31 cellular contexts compared by ENCODE assay signal in the genomic region with DNA sequence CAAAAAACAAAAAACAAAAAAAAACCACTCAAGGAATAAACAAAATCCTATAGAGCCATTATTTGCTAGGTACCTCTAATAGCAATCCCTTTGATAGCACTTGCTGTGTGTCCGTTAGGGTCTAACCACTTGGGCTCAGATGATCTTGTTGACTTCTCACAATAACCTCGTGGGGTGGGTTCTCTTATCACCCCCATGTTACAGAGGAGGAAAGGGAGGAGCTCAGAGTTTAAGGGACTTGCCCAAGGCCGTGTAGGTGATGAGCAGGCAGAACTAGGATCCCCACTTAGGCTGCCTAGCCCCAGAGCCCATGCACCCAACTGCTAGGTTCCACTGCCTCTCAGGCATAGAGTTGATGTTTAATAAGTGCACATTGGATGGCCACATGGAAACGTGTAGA.
"Had no signal": no experiment of that assay in that cellular context is flagged by ENCODE, and none has a peak within 500 bp of the region (broad histone marks: within the 10 kb centered on the region; RNA-seq: fewer than 3 reads in every experiment).

No MANE protein-coding gene starts in this region.

- H3K27ac Mint-ChIP-seq: activated CD4-positive, alpha-beta memory T cell treated with anti-CD3 and anti-CD28 coated beads, Interleukin-2, amount 10 ng/mL, durations not matched to agents 7 days and 5 days; activated CD4-positive, alpha-beta T cell treated with anti-CD3 and anti-CD28 coated beads, Interleukin-2, amount 10 ng/mL, durations not matched to agents 7 days and 5 days; activated naive CD8-positive, alpha-beta T cell; activated T-cell treated with anti-CD3 and anti-CD28 coated beads, Interleukin-2, amount 50 U/mL, for 24 hours; activated T-helper 17 cell treated with anti-CD3 and anti-CD28 coated beads, Interleukin-2, amount 50 U/mL, for 72 hours; WTC11 had no signal

- H3K27ac ChIP-seq: brain microvascular endothelial cell, epithelial cell of prostate, VCaP had no signal

- ATAC-seq: activated T-helper 17 cell treated with anti-CD3 and anti-CD28 coated beads, Interleukin-2, amount 50 U/mL, for 72 hours; WTC11 had no signal

- DNase-seq: activated CD4-positive, alpha-beta memory T cell treated with anti-CD3 and anti-CD28 coated beads, Interleukin-2, amount 10 ng/mL, durations not matched to agents 7 days and 5 days; activated CD4-positive, alpha-beta T cell treated with anti-CD3 and anti-CD28 coated beads for 1 hour; activated CD4-positive, alpha-beta T cell treated with anti-CD3 and anti-CD28 coated beads for 4 hours; activated CD4-positive, alpha-beta T cell treated with anti-CD3 and anti-CD28 coated beads, Interleukin-2, amount 10 ng/mL, durations not matched to agents 7 days and 5 days; activated CD4-positive, alpha-beta T cell treated with anti-CD3 and anti-CD28 coated beads, Interleukin-2, amount 50 U/mL, for 4 hours; activated CD8-positive, alpha-beta memory T cell treated with anti-CD3 and anti-CD28 coated beads, Interleukin-2, amount 50 U/mL, for 48 hours; activated effector memory CD4-positive, alpha-beta T cell treated with Interleukin-2 at 50 U/mL for 16 hours; activated gamma-delta T cell treated with Interleukin-2 at 50 U/mL for 16 hours; activated naive CD4-positive, alpha-beta T cell treated with anti-CD3 and anti-CD28 coated beads, Interleukin-2, amount 50 U/mL, for 16 hours; activated naive CD4-positive, alpha-beta T cell treated with Interleukin-2 at 50 U/mL for 16 hours; activated T-cell treated with anti-CD3 and anti-CD28 coated beads for 4 hours; activated T-cell treated with anti-CD3 and anti-CD28 coated beads, Interleukin-2, amount 50 U/mL, for 24 hours; amniotic stem cell; anterior cingulate cortex; brain microvascular endothelial cell; effector CD8-positive, alpha-beta T cell; foreskin fibroblast; head of caudate nucleus; T-helper 2 cell had no signal

- H3K4me3 Mint-ChIP-seq: activated CD4-positive, alpha-beta memory T cell treated with anti-CD3 and anti-CD28 coated beads, Interleukin-2, amount 10 ng/mL, durations not matched to agents 7 days and 5 days; activated CD4-positive, alpha-beta T cell treated with anti-CD3 and anti-CD28 coated beads, Interleukin-2, amount 10 ng/mL, durations not matched to agents 7 days and 5 days; activated naive CD8-positive, alpha-beta T cell; activated T-cell treated with anti-CD3 and anti-CD28 coated beads, Interleukin-2, amount 50 U/mL, for 24 hours; activated T-helper 17 cell treated with anti-CD3 and anti-CD28 coated beads, Interleukin-2, amount 50 U/mL, for 72 hours; central memory CD8-positive, alpha-beta T cell; WTC11 had no signal

- H3K27me3 ChIP-seq: brain microvascular endothelial cell had no signal

- H3K9me3 Mint-ChIP-seq: activated CD4-positive, alpha-beta T cell treated with anti-CD3 and anti-CD28 coated beads, Interleukin-2, amount 10 ng/mL, durations not matched to agents 7 days and 5 days; activated T-cell treated with anti-CD3 and anti-CD28 coated beads, Interleukin-2, amount 50 U/mL, for 24 hours; activated T-helper 17 cell treated with anti-CD3 and anti-CD28 coated beads, Interleukin-2, amount 50 U/mL, for 72 hours; central memory CD8-positive, alpha-beta T cell had no signal

- H3K27me3 Mint-ChIP-seq: activated CD4-positive, alpha-beta memory T cell treated with anti-CD3 and anti-CD28 coated beads, Interleukin-2, amount 10 ng/mL, durations not matched to agents 7 days and 5 days; activated CD4-positive, alpha-beta T cell treated with anti-CD3 and anti-CD28 coated beads, Interleukin-2, amount 10 ng/mL, durations not matched to agents 7 days and 5 days; activated naive CD8-positive, alpha-beta T cell; activated T-cell treated with anti-CD3 and anti-CD28 coated beads, Interleukin-2, amount 50 U/mL, for 24 hours; activated T-helper 17 cell treated with anti-CD3 and anti-CD28 coated beads, Interleukin-2, amount 50 U/mL, for 72 hours; central memory CD8-positive, alpha-beta T cell had no signal

- FAIRE-seq: astrocyte, bronchial epithelial cell, colon, endometrium, endothelial cell of umbilical vein, frontal cortex had no signal

- H3K36me3 ChIP-seq: brain microvascular endothelial cell had no signal
